1 cellular context compared by ENCODE assay signal in genomic region chr2:72943540-72944395, GRCh38.
TF ChIP-seq lines count a peak whose summit lies in the region.

No MANE protein-coding gene starts in this region.

TF ChIP-seq in HepG2, 621 proteins besides CTCF, POLR2A, EP300 and RAD21 (continued from another document):
- TF ChIP-seq ZNF597 (CRISPR knock-in tag; IDR thresholded peaks at IDR 0.05), result no peak
- TF ChIP-seq HNRNPK (IDR thresholded peaks at IDR 0.05; ENCODE audit: low read depth, low read length, poor library complexity, severe bottlenecking), result no peak
- no peak for TF ChIP-seq ZNF773 (CRISPR knock-in tag; IDR thresholded peaks at IDR 0.05; ENCODE audit: borderline replicate concordance)
- no peak for TF ChIP-seq ZNF629 (CRISPR knock-in tag; conservative IDR thresholded peaks at IDR 0.05)
- no peak for TF ChIP-seq MEF2D (CRISPR knock-in tag; IDR thresholded peaks at IDR 0.05)
- TF ChIP-seq ZNF18 (CRISPR knock-in tag; IDR thresholded peaks at IDR 0.05; ENCODE audit: insufficient replicate concordance), result no peak
- no peak for TF ChIP-seq RELA (CRISPR knock-in tag; IDR thresholded peaks at IDR 0.05)
- TF ChIP-seq ZNF564 (CRISPR knock-in tag; IDR thresholded peaks at IDR 0.05), result 0 out of 2 replicates have a peak, but pooled peaks have one; percentile 55
- no peak for TF ChIP-seq CERS6 (CRISPR knock-in tag; IDR thresholded peaks at IDR 0.05)
- no peak for TF ChIP-seq GATA4 (IDR thresholded peaks at IDR 0.05; ENCODE audit: borderline replicate concordance, low read depth)
- no peak for TF ChIP-seq ZC3H13 (CRISPR knock-in tag; IDR thresholded peaks at IDR 0.05)
- no peak for TF ChIP-seq ZNF816 (CRISPR knock-in tag; IDR thresholded peaks at IDR 0.05; ENCODE audit: borderline replicate concordance)
- TF ChIP-seq MLX (CRISPR knock-in tag; IDR thresholded peaks at IDR 0.05), result no peak
- no peak for TF ChIP-seq ZNF160 (CRISPR knock-in tag; IDR thresholded peaks at IDR 0.05)
- no peak for TF ChIP-seq KDM5A (IDR thresholded peaks at IDR 0.05; ENCODE audit: borderline replicate concordance, low read length)
- TF ChIP-seq POGZ (CRISPR knock-in tag; IDR thresholded peaks at IDR 0.05), result 0 out of 2 replicates have a peak, but pooled peaks have one; percentile 57
- no peak for TF ChIP-seq DRAP1 (CRISPR knock-in tag; IDR thresholded peaks at IDR 0.05)
- TF ChIP-seq ZFP36L2 (CRISPR knock-in tag; IDR thresholded peaks at IDR 0.05), result no peak
- no peak for TF ChIP-seq NFKB2 (CRISPR knock-in tag; IDR thresholded peaks at IDR 0.05; ENCODE audit: borderline replicate concordance)
- 0 out of 2 replicates have a peak, but pooled peaks have one; percentile 45 for TF ChIP-seq KDM6A (CRISPR knock-in tag; IDR thresholded peaks at IDR 0.05; ENCODE audit: low read depth)
- TF ChIP-seq TBX2 (CRISPR knock-in tag; IDR thresholded peaks at IDR 0.05; ENCODE audit: borderline replicate concordance), result peak; percentile 60; the same call in 1 of the 2 replicates
- TF ChIP-seq HBP1 (CRISPR knock-in tag; IDR thresholded peaks at IDR 0.05; ENCODE audit: low read depth), result no peak
- no peak for TF ChIP-seq ZKSCAN5 (CRISPR knock-in tag; IDR thresholded peaks at IDR 0.05)
- TF ChIP-seq FOXP1 (IDR thresholded peaks at IDR 0.05), result no peak
- TF ChIP-seq FOXP1 (CRISPR knock-in tag; IDR thresholded peaks at IDR 0.05), result no peak
- no peak for TF ChIP-seq ZNF563 (CRISPR knock-in tag; IDR thresholded peaks at IDR 0.05)
- no peak for TF ChIP-seq ZBTB10 (CRISPR knock-in tag; IDR thresholded peaks at IDR 0.05; ENCODE audit: borderline replicate concordance)
- no peak for TF ChIP-seq ZNF367 (CRISPR knock-in tag; IDR thresholded peaks at IDR 0.05; ENCODE audit: borderline replicate concordance)
- TF ChIP-seq KMT2B (CRISPR knock-in tag; IDR thresholded peaks at IDR 0.05), result no peak
- TF ChIP-seq SMAD3 (CRISPR knock-in tag; IDR thresholded peaks at IDR 0.05), result no peak
